2 cellular contexts compared by ENCODE assay signal in genomic region chr14:75504411-75504810, GRCh38.
TF ChIP-seq lines count a peak whose summit lies in the region.

No MANE protein-coding gene starts in this region.

TF ChIP-seq in HepG2, 621 proteins besides CTCF, POLR2A, EP300 and RAD21:
- TF ChIP-seq, protein P1, sequence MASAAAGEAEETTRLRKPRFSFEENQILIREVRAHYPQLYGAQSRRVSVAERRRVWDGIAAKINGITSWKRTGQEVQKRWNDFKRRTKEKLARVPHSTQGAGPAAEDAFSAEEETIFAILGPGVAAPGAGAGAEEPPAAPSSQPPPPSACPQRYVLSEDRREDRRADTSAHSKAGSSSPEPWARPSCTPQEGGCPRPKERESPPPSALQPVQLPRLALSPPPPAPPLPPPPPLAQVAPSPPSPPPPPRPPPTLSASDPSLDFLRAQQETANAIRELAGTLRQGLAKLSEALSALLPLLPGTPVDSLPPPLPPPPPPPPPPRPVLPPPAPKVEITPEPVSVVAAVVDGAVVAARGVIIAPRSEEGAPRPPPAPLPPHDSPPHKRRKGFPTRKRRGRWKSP (CRISPR knock-in tag; IDR thresholded peaks at IDR 0.05): no peak
- TF ChIP-seq NR2F2 (IDR thresholded peaks at IDR 0.05; ENCODE audit: borderline replicate concordance, low read depth) (peak; percentile 39; the same call in 1 of the 2 replicates), NCOR1 (IDR thresholded peaks at IDR 0.05; ENCODE audit: borderline replicate concordance, low read length) (peak; percentile 29; the same call in 1 of the 2 replicates), YEATS2 (CRISPR knock-in tag; IDR thresholded peaks at IDR 0.05; ENCODE audit: borderline replicate concordance) (no peak), HNF4A (CRISPR knock-in tag; IDR thresholded peaks at IDR 0.05) (peak; percentile 16; the same call in 1 of the 2 replicates), TCF7 (IDR thresholded peaks at IDR 0.05; ENCODE audit: low read depth) (0 out of 2 replicates have a peak, but pooled peaks have one; percentile 10), NR2F1 (CRISPR knock-in tag; IDR thresholded peaks at IDR 0.05) (peak in 1 of 2 experiments; percentile 35; a peak in 1 of 4 replicates), ZNF333 (CRISPR knock-in tag; IDR thresholded peaks at IDR 0.05; ENCODE audit: borderline replicate concordance) (no peak), RBM39 (IDR thresholded peaks at IDR 0.05; ENCODE audit: low read depth, low read length, poor library complexity, severe bottlenecking) (no peak), RARA (CRISPR knock-in tag; IDR thresholded peaks at IDR 0.05) (peak; percentile 59; the same call in 1 of the 2 replicates), ZNF143 (CRISPR knock-in tag; IDR thresholded peaks at IDR 0.05) (no peak), ZNF225 (CRISPR knock-in tag; IDR thresholded peaks at IDR 0.05) (no peak), ZNF564 (CRISPR knock-in tag; IDR thresholded peaks at IDR 0.05) (peak; percentile 98)

TF ChIP-seq in K562, 482 proteins besides CTCF, POLR2A, EP300 and RAD21:
- TF ChIP-seq RBBP5 (IDR thresholded peaks at IDR 0.05; ENCODE audit: borderline replicate concordance, insufficient read depth, low read length, poor library complexity, severe bottlenecking): no peak
- TF ChIP-seq HOXB6 (CRISPR knock-in tag; IDR thresholded peaks at IDR 0.05; ENCODE audit: borderline replicate concordance): no peak
- TF ChIP-seq CBX8 (IDR thresholded peaks at IDR 0.05; ENCODE audit: borderline replicate concordance, extremely low read depth, low read depth, low read length, poor library complexity, severe bottlenecking): no peak
- TF ChIP-seq ELK3 (CRISPR knock-in tag; IDR thresholded peaks at IDR 0.05): no peak
- peak; percentile 52 for TF ChIP-seq NFIC (IDR thresholded peaks at IDR 0.05)
TF ChIP-seq in K562: peak in this region for 1.
